In genomic region chr12:132066345-132066685, GRCh38 we compare ENCODE assay signal across 13 cellular contexts.
DNase-seq lines count a peak whose midpoint lies in the region; ATAC-seq and TF ChIP-seq lines count a peak whose summit lies in the region.
"Had no signal": no experiment of that assay in that cellular context is flagged by ENCODE, and none has a peak within 500 bp of the region (broad histone marks: within the 10 kb centered on the region; RNA-seq: fewer than 3 reads in every experiment).

No MANE protein-coding gene starts in this region.

- peak overlapping the region; percentile 76 to 98 (median 84) for H3K4me3 Mint-ChIP-seq in CD4-positive, alpha-beta memory T cell
- H3K4me3 Mint-ChIP-seq in T-helper 17 cell (peak overlapping the region; percentile 93), glutamatergic neuron (ENCODE audit: unreplicated experiment) (no peak overlapping the region)

- ATAC-seq in GM21529 (IDR thresholded peaks at IDR 0.05; ENCODE audit: unreplicated experiment) (peak; percentile 32), T-helper 17 cell (peak; percentile 62), GM21515 (IDR thresholded peaks at IDR 0.05; ENCODE audit: unreplicated experiment) (no peak), GM21576 (IDR thresholded peaks at IDR 0.05; ENCODE audit: unreplicated experiment) (no peak)
- ATAC-seq: left colon had no signal

- TF ChIP-seq CTCF in glutamatergic neuron (IDR thresholded peaks at IDR 0.05; ENCODE audit: partially characterized antibody, unreplicated experiment) (no peak), ascending aorta (IDR thresholded peaks at IDR 0.05) (no peak)

- H3K9me3 ChIP-seq in CD4-positive, alpha-beta memory T cell (ENCODE audit: control insufficient read depth in 1 of 2, low read length in 2 of 2), result no peaks in the 10 kb centered on the region
- H3K9me3 ChIP-seq in T-helper 17 cell (ENCODE audit: control insufficient read depth, low read length, poor library complexity, severe bottlenecking) (no peaks in the 10 kb centered on the region), ascending aorta (no peaks in the 10 kb centered on the region)
- H3K9me3 ChIP-seq: esophagus squamous epithelium, right atrium auricular region had no signal

- peaks cover 0 to 1% (median 0%) of the 10 kb centered on the region in 8 donors for H3K9me3 Mint-ChIP-seq in CD4-positive, alpha-beta memory T cell
- peaks cover 2% of the 10 kb centered on the region for H3K9me3 Mint-ChIP-seq in glutamatergic neuron (ENCODE audit: unreplicated experiment)

- POLR2A ChIA-PET in CD4-positive, alpha-beta memory T cell (lab: Charles Lee; ENCODE audit: partially characterized antibody), result no interaction called here

- intact Hi-C loops in CD4-positive, alpha-beta memory T cell (cut with micrococcal nuclease), result no loop called here
- intact Hi-C loops in ascending aorta (cut with DNase I), result no loop called here

- peak; percentile 24 to 51 (median 31) for DNase-seq in CD4-positive, alpha-beta memory T cell
- DNase-seq in T-helper 17 cell (no peak), glutamatergic neuron (no peak), GOT3 (lab: John Stamatoyannopoulos, UW) (no peak), ascending aorta (ENCODE audit: low spot score in 2 of 2) (no peak)
- DNase-seq: esophagus squamous epithelium, left colon, NCI-H187, substantia nigra had no signal

- H3K36me3 ChIP-seq in CD4-positive, alpha-beta memory T cell (ENCODE audit: insufficient read depth, low read length), result peaks cover 36% of the 10 kb centered on the region
- peaks cover 81 to 90% of the 10 kb centered on the region in 2 donors for H3K36me3 ChIP-seq in ascending aorta

- peaks cover 45 to 67% of the 10 kb centered on the region in 2 donors for H3K36me3 Mint-ChIP-seq in CD4-positive, alpha-beta memory T cell
- H3K36me3 Mint-ChIP-seq in T-helper 17 cell (ENCODE audit: low read depth) (peaks cover 3% of the 10 kb centered on the region), glutamatergic neuron (ENCODE audit: unreplicated experiment) (peaks cover 2% of the 10 kb centered on the region)

- CTCF ChIA-PET in CD4-positive, alpha-beta memory T cell (lab: Charles Lee; ENCODE audit: partially characterized antibody), result no interaction called here

- H3K27me3 Mint-ChIP-seq in CD4-positive, alpha-beta memory T cell, result no peaks in the 10 kb centered on the region
- H3K27me3 Mint-ChIP-seq in T-helper 17 cell (no peaks in the 10 kb centered on the region), glutamatergic neuron (ENCODE audit: unreplicated experiment) (peaks cover 3% of the 10 kb centered on the region)

- peaks cover 11 to 42% (median 21%) of the 10 kb centered on the region in 4 donors for H3K4me1 Mint-ChIP-seq in CD4-positive, alpha-beta memory T cell
- H3K4me1 Mint-ChIP-seq in T-helper 17 cell (peaks cover 14% of the 10 kb centered on the region), glutamatergic neuron (ENCODE audit: low read depth, unreplicated experiment) (peaks cover 7% of the 10 kb centered on the region)

- H3K27ac Mint-ChIP-seq in CD4-positive, alpha-beta memory T cell, result peak overlapping the region; percentile 30 to 97 (median 80)
- H3K27ac Mint-ChIP-seq in T-helper 17 cell, result peak overlapping the region; percentile 92
- H3K27ac Mint-ChIP-seq in glutamatergic neuron (ENCODE audit: unreplicated experiment), result peak overlapping the region; percentile 85

- H3K4me3 ChIP-seq in CD4-positive, alpha-beta memory T cell (ENCODE audit: low read length in 2 of 2), result peak overlapping the region in 1 of 2 donors; percentile 28
- no peak overlapping the region for H3K4me3 ChIP-seq in ascending aorta
- H3K4me3 ChIP-seq: esophagus squamous epithelium, right atrium auricular region had no signal

- H3K27ac ChIP-seq in CD4-positive, alpha-beta memory T cell (ENCODE audit: low read depth, low read length), result peak overlapping the region; percentile 5
- H3K27ac ChIP-seq in ascending aorta, result no peak overlapping the region
- H3K27ac ChIP-seq: esophagus squamous epithelium, right atrium auricular region had no signal

- H3K4me1 ChIP-seq in CD4-positive, alpha-beta memory T cell (ENCODE audit: insufficient read depth, low read length), result peaks cover 20% of the 10 kb centered on the region
- no peaks in the 10 kb centered on the region for H3K4me1 ChIP-seq in ascending aorta
- H3K4me1 ChIP-seq: esophagus squamous epithelium, right atrium auricular region had no signal

- H3K27me3 ChIP-seq in CD4-positive, alpha-beta memory T cell (ENCODE audit: insufficient read depth, low read length), result no peaks in the 10 kb centered on the region
- no peaks in the 10 kb centered on the region for H3K27me3 ChIP-seq in ascending aorta
- H3K27me3 ChIP-seq: esophagus squamous epithelium, right atrium auricular region had no signal

Comparison
In these comparisons a context has a peak if more than half of its experiments do, and no peak if none do; other contexts are left out.
1. DNase-seq: peak in CD4-positive, alpha-beta memory T cell (5 of 5); none in T-helper 17 cell (0 of 3), glutamatergic neuron (single experiment), GOT3 (single experiment) and ascending aorta (0 of 2).
2. ATAC-seq: peak in GM21529 (single experiment) and T-helper 17 cell (single experiment); none in GM21515 (single experiment) and GM21576 (single experiment).
3. Peak in every context shown above with its lines, with median percentiles within 50 percentile points of each other: H3K27ac Mint-ChIP-seq.